In the genomic region with DNA sequence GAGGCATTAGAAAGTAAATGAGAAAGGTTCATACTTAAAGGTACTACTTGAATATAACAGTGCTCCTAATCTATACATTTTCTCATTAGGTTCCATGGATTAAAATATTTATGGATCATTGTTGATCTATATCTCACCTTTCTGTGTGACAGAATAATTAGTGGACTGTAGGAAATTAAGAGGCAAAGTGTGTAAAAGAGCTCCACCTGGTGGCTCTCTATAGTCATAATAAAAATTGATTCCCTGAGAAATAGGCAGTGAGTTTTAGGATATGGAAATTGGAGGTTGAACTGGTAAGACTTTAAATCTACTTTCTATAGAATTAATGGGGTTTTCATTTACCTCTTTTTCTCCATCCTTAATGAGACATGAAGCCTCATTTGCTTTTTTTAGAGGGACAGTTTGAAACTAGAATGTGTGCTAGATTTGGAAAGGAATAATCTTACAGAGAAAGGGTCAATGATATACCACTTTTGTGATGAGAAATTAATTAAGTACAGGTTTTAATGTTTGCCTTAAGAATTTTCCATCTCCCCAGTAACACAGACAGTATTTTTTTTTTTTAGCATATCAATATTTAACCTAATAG, we compare ENCODE assay signal across 8 cellular contexts. TPM values are rescaled to one million over a fixed set of nuclear protein-coding genes. Genes with fewer than 3 reads are reported as not detected.
DNase-seq lines count a peak whose midpoint lies in the region; ATAC-seq and TF ChIP-seq lines count a peak whose summit lies in the region.

No MANE protein-coding gene starts in this region.

- H3K9me3 ChIP-seq in ascending aorta, result no peaks in the 10 kb centered on the region
- H3K9me3 ChIP-seq in right lobe of liver, result no peaks in the 10 kb centered on the region

- H3K4me1 ChIP-seq in ascending aorta (no peaks in the 10 kb centered on the region), right lobe of liver (peaks cover 0 to 11% (median 5%) of the 10 kb centered on the region in 4 donors)

- peak overlapping the region in 2 of 7 donors; percentile 24 to 72 for H3K27ac Mint-ChIP-seq in CD14-positive monocyte

- H3K27me3 Mint-ChIP-seq in CD14-positive monocyte (ENCODE audit: low read depth in 3 of 3), result no peaks in the 10 kb centered on the region

- TF ChIP-seq CTCF in CD14-positive monocyte (IDR thresholded peaks at IDR 0.05), result peak; percentile 81
- TF ChIP-seq CTCF in ascending aorta (IDR thresholded peaks at IDR 0.05), result peak; percentile 36 to 64 (median 60)
- peak; percentile 60 to 78 (median 73) for TF ChIP-seq CTCF in right lobe of liver (IDR thresholded peaks at IDR 0.05)

- no peak overlapping the region for H3K27ac ChIP-seq in ascending aorta
- no peak overlapping the region for H3K27ac ChIP-seq in right lobe of liver

- H3K4me1 Mint-ChIP-seq in CD14-positive monocyte, result no peaks in the 10 kb centered on the region

- H3K27me3 ChIP-seq in ascending aorta, result no peaks in the 10 kb centered on the region
- H3K27me3 ChIP-seq in right lobe of liver, result no peaks in the 10 kb centered on the region

- H3K36me3 ChIP-seq in ascending aorta (peaks cover 59 to 62% of the 10 kb centered on the region in 2 donors), right lobe of liver (peaks cover 0 to 57% (median 18%) of the 10 kb centered on the region in 4 donors)

- H3K36me3 Mint-ChIP-seq in CD14-positive monocyte, result peaks cover 62 to 78% of the 10 kb centered on the region in 2 donors

- intact Hi-C loops in CD14-positive monocyte (cut with micrococcal nuclease) (no loop called here), ascending aorta (cut with DNase I) (no loop called here), right lobe of liver (cut with DNase I) (no loop called here), posterior vena cava (cut with DNase I) (no loop called here)

- no peak for TF ChIP-seq POLR2A in right lobe of liver (IDR thresholded peaks at IDR 0.05)

- H3K9me3 Mint-ChIP-seq in CD14-positive monocyte, result no peaks in the 10 kb centered on the region

- ATAC-seq in GM18498 (IDR thresholded peaks at IDR 0.05; ENCODE audit: unreplicated experiment) (peak; percentile 61), right lobe of liver (peak; percentile 73 to 84 (median 79)), GM21717 (IDR thresholded peaks at IDR 0.05; ENCODE audit: unreplicated experiment) (no peak)

- H3K4me3 ChIP-seq in ascending aorta (no peak overlapping the region), right lobe of liver (no peak overlapping the region)

- no peak for DNase-seq in CD14-positive monocyte (ENCODE audit: low spot score)
- peak; percentile 56 for DNase-seq in LoVo (ENCODE audit: low spot score)
- no peak for DNase-seq in ascending aorta (ENCODE audit: low spot score in 2 of 2)
- DNase-seq in right lobe of liver, result no peak
- DNase-seq in posterior vena cava (ENCODE audit: low spot score), result no peak
- DNase-seq in activated effector memory CD4-positive, alpha-beta T cell treated with anti-CD3 and anti-CD28 coated beads, Interleukin-2, amount 50 U/mL, for 16 hours, result no peak

- H3K4me3 Mint-ChIP-seq in CD14-positive monocyte, result no peak overlapping the region

RNA-seq across cellular contexts. Expression of a gene that starts 11.8 kb away (rescaled TPM):
- 10 to 100 TPM; 83.6 to 84.2 TPM for polyA plus RNA-seq in CD14-positive monocyte
- 5.6 TPM for total RNA-seq in ascending aorta
- 10 to 100 TPM; 39.8 to 55.6 (median 49.1) TPM for total RNA-seq in right lobe of liver
- total RNA-seq in posterior vena cava, result 10 to 100 TPM; 20.1 to 23.6 TPM

RNA-seq across cellular contexts. Expression of a gene that starts 17.2 kb away (rescaled TPM):
- 100 to 1,000 TPM in 1 of 2 donors, 10 to 100 TPM in 1; 98.2 to 111 TPM for polyA plus RNA-seq in CD14-positive monocyte
- total RNA-seq in ascending aorta, result 17.1 TPM
- 10 to 100 TPM; 41.3 to 53.5 (median 43.0) TPM for total RNA-seq in right lobe of liver
- 100 to 1,000 TPM in 1 of 2 donors, 10 to 100 TPM in 1; 91.6 to 129 TPM for total RNA-seq in posterior vena cava
